ENCODE assay signal across 11 cellular contexts in genomic region chr17:68527314-68527713, GRCh38.
"Had no signal": no experiment of that assay in that cellular context is flagged by ENCODE, and none has a peak within 500 bp of the region (broad histone marks: within the 10 kb centered on the region; RNA-seq: fewer than 3 reads in every experiment).

No MANE protein-coding gene starts in this region.

- ATAC-seq: left ventricle myocardium superior; stimulated activated naive CD8-positive, alpha-beta T cell treated with anti-CD3 and anti-CD28 coated beads, Interleukin-15, Interleukin-2, amounts not matched to agents 100 U/mL and 50 U/mL, for 24 hours had no signal

- H3K4me3 Mint-ChIP-seq: activated naive CD8-positive, alpha-beta T cell; nephron had no signal

- FAIRE-seq: islet of Langerhans had no signal

- DNase-seq: activated CD4-positive, alpha-beta T cell treated with anti-CD3 and anti-CD28 coated beads, Interleukin-2, amount 50 U/mL, for 48 hours; foreskin fibroblast; left ventricle myocardium superior; posterior cingulate gyrus; retina; stimulated activated naive CD8-positive, alpha-beta T cell treated with anti-CD3 and anti-CD28 coated beads, Interleukin-15, Interleukin-2, amounts not matched to agents 100 U/mL and 50 U/mL, for 24 hours; T-helper 2 cell; WERI-Rb-1 had no signal

- H3K9me3 Mint-ChIP-seq: nephron had no signal

- H3K27ac Mint-ChIP-seq: activated naive CD8-positive, alpha-beta T cell; nephron had no signal

- H3K27me3 Mint-ChIP-seq: activated naive CD8-positive, alpha-beta T cell had no signal
